ENCODE assay signal across 8 cellular contexts in genomic region chr17:49968380-49969133, GRCh38. TPM values are rescaled to one million over a fixed set of nuclear protein-coding genes. Genes with fewer than 3 reads are reported as not detected.
A peak's percentile ranks its signal among the peaks of the same experiment; 100 is the strongest.
DNase-seq lines count a peak whose midpoint lies in the region; ATAC-seq and TF ChIP-seq lines count a peak whose summit lies in the region.

No MANE protein-coding gene starts in this region.

- no peaks in the 10 kb centered on the region for H3K36me3 Mint-ChIP-seq in nephron progenitor cell (ENCODE audit: low read depth)

- H3K27me3 ChIP-seq in esophagus (ENCODE audit: control insufficient read depth in 1 of 2, insufficient read depth in 2 of 2, low read length in 2 of 2) (peaks cover 0 to 28% of the 10 kb centered on the region in 2 donors), subcutaneous abdominal adipose tissue (ENCODE audit: control insufficient read depth in 5 of 5, insufficient read depth in 4 of 5, low read length in 5 of 5) (peaks cover 70 to 93% (median 86%) of the 10 kb centered on the region in 5 donors)

- peak overlapping the region in 1 of 5 donors; percentile 41 for H3K9ac ChIP-seq in subcutaneous abdominal adipose tissue (ENCODE audit: low read length in 5 of 5)

- H3K4me3 Mint-ChIP-seq in nephron progenitor cell = peak overlapping the region; percentile 89

- H3K36me3 ChIP-seq in esophagus (ENCODE audit: control insufficient read depth in 2 of 2, insufficient read depth in 2 of 2, low read length in 1 of 2) (no peaks in the 10 kb centered on the region), subcutaneous abdominal adipose tissue (ENCODE audit: control insufficient read depth in 5 of 5, insufficient read depth in 5 of 5, low read length in 5 of 5) (no peaks in the 10 kb centered on the region)

- ATAC-seq in HG02852 (IDR thresholded peaks at IDR 0.05; ENCODE audit: unreplicated experiment) = peak; percentile 47

- peaks cover 62% of the 10 kb centered on the region for H3K4me1 Mint-ChIP-seq in nephron progenitor cell

- peaks cover 100% of the 10 kb centered on the region for H3K27me3 Mint-ChIP-seq in nephron progenitor cell (ENCODE audit: low read depth, poor library complexity)

- TF ChIP-seq CTCF in nephron progenitor cell (IDR thresholded peaks at IDR 0.05) = no peak

- H3K9me3 ChIP-seq in esophagus (ENCODE audit: control insufficient read depth in 2 of 2, insufficient read depth in 1 of 2, low read depth in 1 of 2, low read length in 1 of 2) = peaks cover 0 to 2% of the 10 kb centered on the region in 2 donors
- H3K9me3 ChIP-seq in subcutaneous abdominal adipose tissue (ENCODE audit: control insufficient read depth in 5 of 5, low read length in 5 of 5) = no peaks in the 10 kb centered on the region

- no peaks in the 10 kb centered on the region for H3K9me3 Mint-ChIP-seq in nephron progenitor cell

- peak; percentile 23 for DNase-seq in DMS53 treated with DMSO at 0.1 percent for 48 hours (lab: John Stamatoyannopoulos, UW; ENCODE audit: unreplicated experiment)
- DNase-seq in NOMO-1 (lab: John Stamatoyannopoulos, UW; ENCODE audit: unreplicated experiment in 2 of 2) = peak; percentile 87 to 89
- peak; percentile 63 for DNase-seq in activated CD8-positive, alpha-beta memory T cell treated with anti-CD3 and anti-CD28 coated beads, Interleukin-2, amount 50 U/mL, for 4 hours
- peak; percentile 88 for DNase-seq in nephron progenitor cell
- no peak for DNase-seq in caudate nucleus (lab: John Stamatoyannopoulos, UW)

- no peak overlapping the region for H3K27ac Mint-ChIP-seq in nephron progenitor cell

- WGBS in esophagus, 2 donors = 2% methylated on average over 36 to 65 of the region's 65 CpGs

- H3K4me3 ChIP-seq in esophagus (ENCODE audit: low read depth in 1 of 2, low read length in 2 of 2) (peak overlapping the region; percentile 49 to 52), subcutaneous abdominal adipose tissue (ENCODE audit: low read depth in 1 of 5, low read length in 5 of 5) (peak overlapping the region; percentile 59 to 83 (median 65))

- no peak overlapping the region for H3K27ac ChIP-seq in esophagus (ENCODE audit: low read depth in 2 of 2, low read length in 1 of 2)
- H3K27ac ChIP-seq in subcutaneous abdominal adipose tissue (ENCODE audit: low read depth, low read length) = no peak overlapping the region
- H3K27ac ChIP-seq in caudate nucleus (ENCODE audit: low read depth, low read length) = no peak overlapping the region

- peaks cover 3 to 6% of the 10 kb centered on the region in 2 donors for H3K4me1 ChIP-seq in esophagus (ENCODE audit: control insufficient read depth in 2 of 2, insufficient read depth in 2 of 2, low read length in 1 of 2)
- H3K4me1 ChIP-seq in subcutaneous abdominal adipose tissue (ENCODE audit: control insufficient read depth in 5 of 5, insufficient read depth in 5 of 5, low read length in 5 of 5) = peaks cover 0 to 51% (median 46%) of the 10 kb centered on the region in 5 donors

RNA-seq across cellular contexts. Expression of gene DLX4, which starts 0.4 kb away (rescaled TPM):
- 1 to 10 TPM in 1 of 2 donors, under 1 TPM in 1; 0.28 to 1.0 TPM for polyA plus RNA-seq in esophagus

RNA-seq across cellular contexts. Expression of gene DLX3, which starts 26.5 kb away (rescaled TPM):
- polyA plus RNA-seq in esophagus = 1 to 10 TPM; 2.9 to 3.0 TPM

Comparison
In these comparisons a context has a peak if more than half of its experiments do, and no peak if none do; other contexts are left out.
1. DNase-seq: peak in DMS53 treated with DMSO at 0.1 percent for 48 hours (single experiment), NOMO-1 (2 of 2), activated CD8-positive, alpha-beta memory T cell treated with anti-CD3 and anti-CD28 coated beads, Interleukin-2, amount 50 U/mL, for 4 hours (single experiment) and nephron progenitor cell (single experiment); none in caudate nucleus (0 of 61).